8 cellular contexts compared by ENCODE assay signal in the genomic region with DNA sequence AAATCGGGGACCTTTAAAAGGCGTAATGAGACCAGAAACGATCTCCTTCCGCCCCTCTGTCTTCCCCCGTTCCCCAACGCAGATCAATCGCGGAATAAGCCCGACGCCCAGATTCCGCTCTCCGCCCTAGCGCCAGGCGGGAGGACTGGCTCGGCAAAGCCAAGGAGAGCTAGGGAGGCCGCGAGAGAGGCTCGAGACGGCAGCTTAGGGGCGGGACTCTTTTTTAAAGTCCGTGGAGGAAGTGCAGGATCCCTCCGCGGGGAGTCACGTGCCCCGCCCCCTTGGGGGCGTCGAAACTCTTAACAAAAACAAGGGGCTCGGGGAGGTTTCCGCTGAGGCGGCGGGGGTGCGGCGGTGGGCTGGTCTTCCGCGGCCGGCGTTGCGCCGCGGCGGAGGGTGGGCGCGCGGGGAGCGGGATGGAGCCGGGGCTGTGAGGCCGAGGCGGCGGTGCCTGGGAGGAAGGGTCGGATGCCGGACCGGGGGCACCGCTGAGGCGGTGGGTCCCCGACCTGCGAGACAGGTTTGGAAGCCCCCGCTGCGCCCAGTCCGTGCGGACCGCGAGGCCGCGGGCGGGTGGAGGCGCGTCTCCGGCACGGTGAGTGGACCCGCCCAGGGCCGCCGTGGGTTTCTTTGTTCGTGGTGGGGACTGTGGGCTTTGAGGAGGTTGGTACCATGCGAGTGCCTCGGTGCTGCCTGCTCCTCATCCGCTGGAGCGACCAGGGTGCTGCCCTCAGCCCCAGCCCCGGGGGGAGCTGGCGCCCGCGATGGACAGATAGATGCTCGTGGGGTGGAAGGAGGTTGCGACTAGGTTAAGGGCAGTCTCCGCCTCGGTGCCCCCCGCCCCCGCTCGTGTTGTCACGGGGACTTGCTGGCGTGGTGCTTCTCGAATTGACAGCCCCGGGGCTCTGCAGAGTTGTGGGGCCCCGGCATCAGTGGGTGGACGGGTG. TPM values are rescaled to one million over a fixed set of nuclear protein-coding genes. Genes with fewer than 3 reads are reported as not detected.
DNase-seq lines count a peak whose midpoint lies in the region; ATAC-seq, FAIRE-seq and TF ChIP-seq lines count a peak whose summit lies in the region.

A gene with protein sequence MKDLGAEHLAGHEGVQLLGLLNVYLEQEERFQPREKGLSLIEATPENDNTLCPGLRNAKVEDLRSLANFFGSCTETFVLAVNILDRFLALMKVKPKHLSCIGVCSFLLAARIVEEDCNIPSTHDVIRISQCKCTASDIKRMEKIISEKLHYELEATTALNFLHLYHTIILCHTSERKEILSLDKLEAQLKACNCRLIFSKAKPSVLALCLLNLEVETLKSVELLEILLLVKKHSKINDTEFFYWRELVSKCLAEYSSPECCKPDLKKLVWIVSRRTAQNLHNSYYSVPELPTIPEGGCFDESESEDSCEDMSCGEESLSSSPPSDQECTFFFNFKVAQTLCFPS (plus strand): TSS at position 296 of the 947 bp plus-strand sequence. CDS start 1,326 bp downstream, outside the sequence.

- DNase-seq in GM13977 (ENCODE audit: low spot score) (peak; percentile 82), NCI-H1694 treated with DMSO at 0.1 percent for 48 hours (lab: John Stamatoyannopoulos, UW) (peak; percentile 83), UCSD-AML1 (lab: John Stamatoyannopoulos, UW; ENCODE audit: unreplicated experiment) (peak; percentile 94), body of pancreas (peak; percentile 76 to 88 (median 84)), small intestine (peak; percentile 31), HK-2 (ENCODE audit: unreplicated experiment) (no peak)

- H3K4me1 ChIP-seq in body of pancreas (peaks cover 21% of the 10 kb centered on the region), small intestine (ENCODE audit: control insufficient read depth in 2 of 2, insufficient read depth in 1 of 2, low read depth in 1 of 2, low read length in 1 of 2) (peaks cover 0 to 4% of the 10 kb centered on the region in 2 donors)

- H3K4me3 ChIP-seq in body of pancreas = peak within 1 kb of the TSS; percentile 59 to 94
- H3K4me3 ChIP-seq in iPS-18c (ENCODE audit: insufficient read depth, low read depth, low read length) = peak within 1 kb of the TSS; percentile 96
- peak within 1 kb of the TSS; percentile 69 to 98 for H3K4me3 ChIP-seq in small intestine (ENCODE audit: low read depth in 1 of 2, low read length in 2 of 2)

- H3K36me3 ChIP-seq in body of pancreas (replicated peaks in 1 of 2; ENCODE audit: insufficient read depth in 1 of 2, low read depth in 2 of 2) (peaks cover 4 to 5% of the 10 kb centered on the region in 2 donors), small intestine (ENCODE audit: control insufficient read depth in 2 of 2, insufficient read depth in 2 of 2, low read length in 2 of 2) (peaks cover 4 to 5% of the 10 kb centered on the region in 2 donors)

- FAIRE-seq in small intestine (lab: Jason Lieb, UNC) = no peak

- H3K27me3 ChIP-seq in body of pancreas (no peaks in the 10 kb centered on the region), small intestine (ENCODE audit: control insufficient read depth in 2 of 2, insufficient read depth in 2 of 2, low read length in 2 of 2) (no peaks in the 10 kb centered on the region)

- H3K9me3 ChIP-seq in body of pancreas (no peaks in the 10 kb centered on the region), iPS-18c (ENCODE audit: control insufficient read depth, insufficient read depth, low read length) (no peaks in the 10 kb centered on the region), small intestine (ENCODE audit: control insufficient read depth, low read depth) (no peaks in the 10 kb centered on the region)

- H3K27ac ChIP-seq in body of pancreas (peak within 1 kb of the TSS; percentile 75 to 95 (median 80)), small intestine (ENCODE audit: low read depth in 1 of 2, low read length in 1 of 2) (peak within 1 kb of the TSS; percentile 73 to 87)

- WGBS in body of pancreas, 2 donors = 0% methylated on average over 25 to 73 of the region's 94 CpGs
- WGBS in small intestine, 3 donors = 0% methylated on average over 71 to 94 of the region's 94 CpGs

- no peak for TF ChIP-seq CTCF in GM13977 (IDR thresholded peaks at IDR 0.05; ENCODE audit: extremely low read depth, insufficient read depth, missing control alignments)
- TF ChIP-seq CTCF in body of pancreas (IDR thresholded peaks at IDR 0.05) = peak in 3 of 7 experiments; percentile 0 to 33 (median 4)

- in situ Hi-C loops in GM13977 (cut with MboI; ENCODE audit: low pct_unique_long_range_greater_than_20kb, low sequenced_read_pairs, unreplicated experiment) = no loop called here

- TF ChIP-seq POLR2A in body of pancreas (IDR thresholded peaks at IDR 0.05) = peak in 2 of 3 donors; percentile 7 to 28

- intact Hi-C loops in body of pancreas (cut with DNase I) = no loop called here

- ATAC-seq in HG02840 (IDR thresholded peaks at IDR 0.05; ENCODE audit: low FRiP score, unreplicated experiment) (peak; percentile 30), body of pancreas (peak; percentile 57)

RNA-seq across cellular contexts. Expression of the gene that starts here (rescaled TPM):
- 10 to 100 TPM; 13.5 to 13.7 TPM for total RNA-seq in body of pancreas
- polyA plus RNA-seq in small intestine = 10 to 100 TPM in 2 of 3 donors, 1 to 10 TPM in 1; 9.2 to 13.8 (median 10.3) TPM
